ENCODE assay signal across 12 cellular contexts in the genomic region with DNA sequence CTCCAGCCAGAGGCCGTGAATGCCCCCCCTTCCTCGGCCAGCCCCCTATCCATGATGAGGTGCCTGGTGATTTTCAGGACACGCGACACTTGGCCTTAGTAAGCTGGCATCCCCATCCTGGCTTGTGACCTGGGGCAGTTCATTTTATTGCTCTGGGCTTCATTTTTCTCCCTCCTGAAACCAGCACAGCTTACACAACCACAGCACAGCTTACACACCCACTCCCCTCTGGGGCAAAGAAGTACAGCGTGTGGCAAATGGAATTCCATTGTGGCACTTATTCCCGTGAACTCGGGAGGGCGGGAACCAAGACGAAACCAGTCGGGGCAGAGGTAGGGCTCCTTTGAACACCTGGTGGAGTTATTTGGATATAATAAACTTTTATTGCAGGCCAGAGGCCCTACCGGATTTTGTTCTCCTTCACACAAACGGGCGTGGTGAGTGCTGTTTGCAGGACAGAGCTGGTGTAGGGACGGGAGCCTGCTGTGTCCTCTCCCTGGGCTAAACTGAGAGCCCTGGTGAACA. TPM values are rescaled to one million over a fixed set of nuclear protein-coding genes. Genes with fewer than 3 reads are reported as not detected.
A peak's percentile ranks its signal among the peaks of the same experiment; 100 is the strongest.
DNase-seq lines count a peak whose midpoint lies in the region; ATAC-seq, FAIRE-seq and TF ChIP-seq lines count a peak whose summit lies in the region.
"Had no signal": no experiment of that assay in that cellular context is flagged by ENCODE, and none has a peak within 500 bp of the region (broad histone marks: within the 10 kb centered on the region; RNA-seq: fewer than 3 reads in every experiment).

No MANE protein-coding gene starts in this region.

- H3K9ac ChIP-seq in HCT116 (ENCODE audit: low read length) = peak overlapping the region; percentile 52
- H3K9ac ChIP-seq in keratinocyte (ENCODE audit: control insufficient read depth, extremely low read depth, insufficient read depth, low read length) = peak overlapping the region; percentile 79
- peak overlapping the region in 2 of 5 donors; percentile 15 to 44 for H3K9ac ChIP-seq in subcutaneous abdominal adipose tissue (ENCODE audit: low read length in 5 of 5)

- H3K27ac ChIP-seq in HCT116 (ENCODE audit: low read depth, low read length) (peak overlapping the region; percentile 62), VCaP (peak overlapping the region; percentile 98), keratinocyte (ENCODE audit: control insufficient read depth, insufficient read depth, low read length) (peak overlapping the region; percentile 99), subcutaneous abdominal adipose tissue (ENCODE audit: low read depth, low read length) (peak overlapping the region; percentile 92)

- TF ChIP-seq RAD21 in HCT116 (IDR thresholded peaks at IDR 0.05; ENCODE audit: low read depth) = no peak

- DNase-seq in HCT116 (ENCODE audit: low read depth, low spot score) = no peak
- no peak for DNase-seq in keratinocyte (ENCODE audit: low read depth, low spot score)
- no peak for DNase-seq in middle frontal gyrus (ENCODE audit: extremely low spot score, low spot score)
- no peak for DNase-seq in kidney glomerular epithelial cell (lab: John Stamatoyannopoulos, UW)
- DNase-seq in GF-D8 (lab: John Stamatoyannopoulos, UW) = no peak
- DNase-seq: activated naive CD4-positive, alpha-beta T cell treated with Interleukin-2 at 50 U/mL for 16 hours; GDM1; NCI-H2029 treated with DMSO at 0.1 percent for 48 hours; stimulated activated naive CD4-positive, alpha-beta T cell had no signal

- no TSS peak for BruUV-seq in HCT116 (replicated peaks; lab: Mats Ljungman, UMichigan)

- H3K4me2 ChIP-seq in HCT116 (ENCODE audit: low read length) (peak overlapping the region; percentile 61), keratinocyte (ENCODE audit: control insufficient read depth, extremely low read depth, insufficient read depth, low read depth, low read length) (peak overlapping the region; percentile 65)

- no peaks in the 10 kb centered on the region for H3K27me3 ChIP-seq in HCT116 (ENCODE audit: insufficient read depth, low read length)
- H3K27me3 ChIP-seq in keratinocyte (ENCODE audit: control insufficient read depth, extremely low read depth, insufficient read depth, low read length) = no peaks in the 10 kb centered on the region
- H3K27me3 ChIP-seq in subcutaneous abdominal adipose tissue (ENCODE audit: control insufficient read depth in 5 of 5, insufficient read depth in 4 of 5, low read length in 5 of 5) = no peaks in the 10 kb centered on the region

- no peak for TF ChIP-seq POLR2A in HCT116 (IDR thresholded peaks at IDR 0.05; ENCODE audit: borderline replicate concordance, extremely low read depth, insufficient read depth, insufficient read length)

- no peaks in the 10 kb centered on the region for H3K9me1 ChIP-seq in keratinocyte (ENCODE audit: control insufficient read depth, extremely low read depth, insufficient read depth, low read length)

- ATAC-seq in HCT116 = peak; percentile 73
- ATAC-seq in HG03342 (IDR thresholded peaks at IDR 0.05; ENCODE audit: unreplicated experiment) = no peak

- POLR2A ChIA-PET in HCT116 (lab: Charles Lee) = no interaction called here

- peak; percentile 93 for FAIRE-seq in keratinocyte (lab: Jason Lieb, UNC)

- dilution Hi-C loops in keratinocyte (cut with MboI; ENCODE audit: extremely low pct_ligation_motif_present, low sequenced_read_pairs) = no loop called here

- H4K20me1 ChIP-seq in HCT116 (ENCODE audit: insufficient read depth) (no peaks in the 10 kb centered on the region), keratinocyte (ENCODE audit: control insufficient read depth, extremely low read depth, insufficient read depth, low read length) (peaks cover 2% of the 10 kb centered on the region)

- no peaks in the 10 kb centered on the region for H3K9me3 ChIP-seq in HCT116 (ENCODE audit: control insufficient read depth in 1 of 2, insufficient read depth in 1 of 2, low read depth in 1 of 2, low read length in 2 of 2)
- no peaks in the 10 kb centered on the region for H3K9me3 ChIP-seq in keratinocyte (ENCODE audit: control insufficient read depth, low read depth, low read length)
- no peaks in the 10 kb centered on the region for H3K9me3 ChIP-seq in subcutaneous abdominal adipose tissue (ENCODE audit: control insufficient read depth in 5 of 5, low read length in 5 of 5)

- no peak overlapping the region for H2AFZ ChIP-seq in HCT116 (ENCODE audit: low read depth, low read length, poor library complexity, severe bottlenecking)
- H2AFZ ChIP-seq in keratinocyte (ENCODE audit: control insufficient read depth, low read length) = no peak overlapping the region

- intact Hi-C loops in HCT116 (cut with micrococcal nuclease) = no loop called here

- no peak for TF ChIP-seq CTCF in HCT116 (IDR thresholded peaks at IDR 0.05 in 2 of 3, conservative IDR thresholded peaks at IDR 0.05 in 1 of 3; ENCODE audit: borderline replicate concordance in 1 of 3, insufficient read depth in 1 of 3, low read depth in 2 of 3, low read length in 2 of 3)
- TF ChIP-seq CTCF in VCaP (conservative IDR thresholded peaks at IDR 0.05) = no peak
- TF ChIP-seq CTCF in keratinocyte (optimal IDR thresholded peaks at IDR 0.05 in 1 of 3, IDR thresholded peaks at IDR 0.05 in 1 of 3, conservative IDR thresholded peaks at IDR 0.05 in 1 of 3; ENCODE audit: extremely low read depth in 1 of 3, insufficient read depth in 2 of 3, low read length in 3 of 3) = no peak

- H3K79me2 ChIP-seq in HCT116 (ENCODE audit: insufficient read depth, low read length) = peaks cover 53% of the 10 kb centered on the region
- peaks cover 57% of the 10 kb centered on the region for H3K79me2 ChIP-seq in keratinocyte (ENCODE audit: control insufficient read depth, insufficient read depth, low read length)

- RAD21 ChIA-PET in HCT116 (lab: Charles Lee; ENCODE audit: low non-redundant PET in 1 of 2, low total read pairs in 2 of 2, uncharacterized antibody in 2 of 2, unreplicated experiment in 2 of 2) = no interaction called here

- H3K36me3 ChIP-seq in HCT116 (ENCODE audit: control insufficient read depth in 1 of 2, insufficient read depth in 2 of 2, low read length in 2 of 2) = peaks cover 23 to 31% of the 10 kb centered on the region in 2 experiments; a peak in 3 of 4 replicates
- H3K36me3 ChIP-seq in keratinocyte (ENCODE audit: control insufficient read depth in 2 of 2, extremely low read depth in 1 of 2, insufficient read depth in 2 of 2, low read length in 2 of 2) = peaks cover 39 to 51% of the 10 kb centered on the region in 2 experiments
- peaks cover 0 to 5% (median 2%) of the 10 kb centered on the region in 5 donors for H3K36me3 ChIP-seq in subcutaneous abdominal adipose tissue (ENCODE audit: control insufficient read depth in 5 of 5, insufficient read depth in 5 of 5, low read length in 5 of 5)

- H3K4me1 ChIP-seq in HCT116 (ENCODE audit: control insufficient read depth in 1 of 2, insufficient read depth in 2 of 2, low read length in 2 of 2) (peaks cover 43 to 47% of the 10 kb centered on the region in 2 experiments), keratinocyte (ENCODE audit: control insufficient read depth, extremely low read depth, insufficient read depth, low read length) (peaks cover 76% of the 10 kb centered on the region), subcutaneous abdominal adipose tissue (ENCODE audit: control insufficient read depth in 5 of 5, insufficient read depth in 5 of 5, low read length in 5 of 5) (peaks cover 8 to 76% (median 58%) of the 10 kb centered on the region in 5 donors)

- peak overlapping the region in 1 of 2 experiments; percentile 1; a peak in 1 of 4 replicates for H3K4me3 ChIP-seq in HCT116 (replicated peaks in 1 of 2; ENCODE audit: low read depth in 1 of 2, low read length in 2 of 2)
- peak overlapping the region in 1 of 3 experiments; percentile 19 for H3K4me3 ChIP-seq in keratinocyte (ENCODE audit: control insufficient read depth in 2 of 3, extremely low read depth in 1 of 3, insufficient read depth in 2 of 3, low read depth in 1 of 3, low read length in 3 of 3)
- H3K4me3 ChIP-seq in subcutaneous abdominal adipose tissue (ENCODE audit: low read depth in 1 of 5, low read length in 5 of 5) = no peak overlapping the region

- CTCF ChIA-PET in HCT116 (lab: Charles Lee) = interaction anchor here (1.4 kb wide), 1 partner anchor 33 kb away, joined by 4 read pairs; no protein-coding TSS in a partner anchor

- no peaks in the 10 kb centered on the region for H3K9me2 ChIP-seq in HCT116 (ENCODE audit: insufficient read depth)

TF ChIP-seq in HCT116, 20 proteins besides CTCF, POLR2A, EP300 and RAD21 (continues in another document):
- TF ChIP-seq, protein P1, sequence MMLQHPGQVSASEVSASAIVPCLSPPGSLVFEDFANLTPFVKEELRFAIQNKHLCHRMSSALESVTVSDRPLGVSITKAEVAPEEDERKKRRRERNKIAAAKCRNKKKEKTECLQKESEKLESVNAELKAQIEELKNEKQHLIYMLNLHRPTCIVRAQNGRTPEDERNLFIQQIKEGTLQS (IDR thresholded peaks at IDR 0.05) = no peak
- TF ChIP-seq POLR2AphosphoS5 (IDR thresholded peaks at IDR 0.05; ENCODE audit: low read depth, low read length) = no peak
- TF ChIP-seq SP1 (IDR thresholded peaks at IDR 0.05; ENCODE audit: low read depth) = peak; percentile 31; the same call in 1 of the 2 replicates

RNA-seq across cellular contexts. Expression of a gene that starts 29.1 kb away (rescaled TPM):
- 182 TPM for total RNA-seq in HCT116 (2021; ENCODE audit: unreplicated experiment)
- 246 and 260 TPM in 2 replicates for polyA plus RNA-seq in HCT116 (2012)
- 922 to 1,166 TPM (median 1,084 TPM) in 3 replicates for polyA plus RNA-seq in keratinocyte
- polyA plus RNA-seq in keratinocyte (2011; ENCODE audit: low read depth) = 172 TPM
- 591 and 749 TPM in 2 replicates for polyA plus RNA-seq in keratinocyte (2011; cell fraction: cytosol; rRNA removed)
- 1,144 and 1,488 TPM in 2 replicates for polyA plus RNA-seq in keratinocyte (2011; cell fraction: nucleus; rRNA removed)
- 605 and 776 TPM in 2 replicates for polyA plus RNA-seq in keratinocyte (2012; ENCODE audit: low replicate concordance)
- polyA minus RNA-seq in keratinocyte = 431 to 802 TPM (median 750 TPM) in 3 replicates
- 467 TPM for polyA minus RNA-seq in keratinocyte (2011; cell fraction: cytosol; rRNA and poly(A)+ RNA removed)
- 442 and 537 TPM in 2 replicates for polyA minus RNA-seq in keratinocyte (2011; cell fraction: nucleus; rRNA and poly(A)+ RNA removed)
